12 cellular contexts compared by ENCODE assay signal in genomic region chr7:2921748-2922147, GRCh38.
DNase-seq lines count a peak whose midpoint lies in the region; ATAC-seq and TF ChIP-seq lines count a peak whose summit lies in the region.
"Had no signal": no experiment of that assay in that cellular context is flagged by ENCODE, and none has a peak within 500 bp of the region (broad histone marks: within the 10 kb centered on the region; RNA-seq: fewer than 3 reads in every experiment).

No MANE protein-coding gene starts in this region.

- TF ChIP-seq CTCF in natural killer cell (IDR thresholded peaks at IDR 0.05) (no peak), SK-N-SH (IDR thresholded peaks at IDR 0.05) (peak; percentile 56), hepatocyte (IDR thresholded peaks at IDR 0.05; ENCODE audit: poor library complexity) (peak; percentile 28), ovary (IDR thresholded peaks at IDR 0.05) (no peak)

- H3K79me2 ChIP-seq in SK-N-SH (ENCODE audit: insufficient read depth) = no peaks in the 10 kb centered on the region
- H3K79me2 ChIP-seq in hepatocyte = no peaks in the 10 kb centered on the region

- ATAC-seq in natural killer cell = no peak
- no peak for ATAC-seq in natural killer cell treated with Interleukin-12 subunit alpha and Interleukin-12 subunit beta and Interleukin-15 and Interleukin-18, amount 100 ng/mL, for 72 hours
- ATAC-seq in GM21367 (IDR thresholded peaks at IDR 0.05; ENCODE audit: unreplicated experiment) = no peak

- 35% methylated on average over 7 of the region's 7 CpGs for whole genome bisulfite sequencing in SK-N-SH (ENCODE audit: low lambda C conversion rate)
- 66% methylated on average over 7 of the region's 7 CpGs for WGBS in hepatocyte (ENCODE audit: low lambda C conversion rate, missing lambda C conversion rate)
- WGBS in ovary, 3 donors = 50 to 56% (median 50%) methylated on average over 6 to 7 of the region's 7 CpGs

- H3K9me3 Mint-ChIP-seq in natural killer cell = no peaks in the 10 kb centered on the region
- H3K9me3 Mint-ChIP-seq in natural killer cell treated with Interleukin-12 subunit alpha and Interleukin-12 subunit beta and Interleukin-15 and Interleukin-18, amount 100 ng/mL, for 72 hours = peaks cover 3% of the 10 kb centered on the region
- H3K9me3 Mint-ChIP-seq: CD8-positive, alpha-beta memory T cell had no signal

- POLR2A ChIA-PET in SK-N-SH (lab: Yijun Ruan, JAX) = interaction anchor here (0.7 to 0.8 kb wide), 3 partner anchors 105 to 108 kb away, joined by 3 to 5 read pairs (median 4); no protein-coding TSS in a partner anchor

- no peak overlapping the region for H2AFZ ChIP-seq in SK-N-SH (ENCODE audit: low read depth)
- H2AFZ ChIP-seq in hepatocyte = no peak overlapping the region

- H3K27me3 Mint-ChIP-seq in natural killer cell (ENCODE audit: low read depth in 2 of 2) = no peaks in the 10 kb centered on the region
- no peaks in the 10 kb centered on the region for H3K27me3 Mint-ChIP-seq in natural killer cell treated with Interleukin-12 subunit alpha and Interleukin-12 subunit beta and Interleukin-15 and Interleukin-18, amount 100 ng/mL, for 72 hours

- TF ChIP-seq POLR2A in ovary (IDR thresholded peaks at IDR 0.05) = no peak

- H3K4me2 ChIP-seq in SK-N-SH = no peak overlapping the region
- no peak overlapping the region for H3K4me2 ChIP-seq in hepatocyte

- H3K36me3 Mint-ChIP-seq in natural killer cell = peaks cover 21% of the 10 kb centered on the region
- peaks cover 19% of the 10 kb centered on the region for H3K36me3 Mint-ChIP-seq in natural killer cell treated with Interleukin-12 subunit alpha and Interleukin-12 subunit beta and Interleukin-15 and Interleukin-18, amount 100 ng/mL, for 72 hours

- H3K4me3 Mint-ChIP-seq in natural killer cell = no peak overlapping the region
- no peak overlapping the region for H3K4me3 Mint-ChIP-seq in natural killer cell treated with Interleukin-12 subunit alpha and Interleukin-12 subunit beta and Interleukin-15 and Interleukin-18, amount 100 ng/mL, for 72 hours

- H4K20me1 ChIP-seq in SK-N-SH (ENCODE audit: insufficient read depth) (no peaks in the 10 kb centered on the region), hepatocyte (ENCODE audit: insufficient read depth, poor library complexity, severe bottlenecking) (no peaks in the 10 kb centered on the region)

- peak overlapping the region; percentile 14 to 70 for H3K27ac Mint-ChIP-seq in natural killer cell
- H3K27ac Mint-ChIP-seq in natural killer cell treated with Interleukin-12 subunit alpha and Interleukin-12 subunit beta and Interleukin-15 and Interleukin-18, amount 100 ng/mL, for 72 hours = no peak overlapping the region
- H3K27ac Mint-ChIP-seq: activated T-helper 2 cell treated with anti-CD3 and anti-CD28 coated beads, Interferon-gamma antibody, Interleukin-2, Interleukin-4, amounts not matched to agents 10 μg/mL and 5 μg/mL and 100 μg/mL, durations not matched to agents 14 hours and 24 hours and 36 hours had no signal

- H3K4me3 ChIP-seq in SK-N-SH (ENCODE audit: low read depth in 2 of 2, low read length in 1 of 2) (peak overlapping the region in 1 of 2 experiments; percentile 33; a peak in 1 of 4 replicates), hepatocyte (no peak overlapping the region), ovary (no peak overlapping the region)

- H3K4me1 ChIP-seq in SK-N-SH (ENCODE audit: control insufficient read depth in 1 of 2, insufficient read depth in 2 of 2, low read depth in 1 of 2, low read length in 1 of 2) = peaks cover 0 to 13% of the 10 kb centered on the region in 2 experiments; a peak in 1 of 4 replicates
- H3K4me1 ChIP-seq in hepatocyte (ENCODE audit: insufficient read depth) = no peaks in the 10 kb centered on the region
- peaks cover 4% of the 10 kb centered on the region for H3K4me1 ChIP-seq in ovary (ENCODE audit: insufficient read depth)

- DNase-seq in natural killer cell (no peak), SK-N-SH (peak; percentile 82), hepatocyte (ENCODE audit: low spot score) (no peak), medulla oblongata (ENCODE audit: extremely low spot score) (no peak), ovary (no peak), NCI-H1105 treated with DMSO at 0.1 percent for 48 hours (lab: John Stamatoyannopoulos, UW) (no peak)
- no peak for DNase-seq in natural killer cell treated with Interleukin-12 subunit alpha and Interleukin-12 subunit beta and Interleukin-15 and Interleukin-18, amount 100 ng/mL, for 72 hours (ENCODE audit: low spot score)
- DNase-seq: Karpas-422, NCI-H524 had no signal

- no peaks in the 10 kb centered on the region for H3K9me3 ChIP-seq in SK-N-SH
- H3K9me3 ChIP-seq in hepatocyte (ENCODE audit: low read depth) = no peaks in the 10 kb centered on the region
- no peaks in the 10 kb centered on the region for H3K9me3 ChIP-seq in ovary

- TF ChIP-seq EP300 in SK-N-SH (IDR thresholded peaks at IDR 0.05; ENCODE audit: borderline replicate concordance in 1 of 2, low read depth in 1 of 2, low read length in 1 of 2) (no peak), ovary (IDR thresholded peaks at IDR 0.05) (no peak)

- no peaks in the 10 kb centered on the region for H3K36me3 ChIP-seq in SK-N-SH (replicated peaks in 1 of 2; ENCODE audit: control insufficient read depth in 1 of 2, insufficient read depth in 2 of 2, low read length in 1 of 2)
- no peaks in the 10 kb centered on the region for H3K36me3 ChIP-seq in hepatocyte (replicated peaks; ENCODE audit: insufficient read depth, low read depth)
- H3K36me3 ChIP-seq in ovary = no peaks in the 10 kb centered on the region

- H3K9me2 ChIP-seq in SK-N-SH (no peaks in the 10 kb centered on the region), hepatocyte (replicated peaks; ENCODE audit: insufficient read depth) (no peaks in the 10 kb centered on the region)

- H3K4me1 Mint-ChIP-seq in natural killer cell = peaks cover 0 to 4% of the 10 kb centered on the region in 2 donors
- peaks cover 0 to 12% of the 10 kb centered on the region in 2 donors for H3K4me1 Mint-ChIP-seq in natural killer cell treated with Interleukin-12 subunit alpha and Interleukin-12 subunit beta and Interleukin-15 and Interleukin-18, amount 100 ng/mL, for 72 hours (ENCODE audit: low read depth in 2 of 2)
- H3K4me1 Mint-ChIP-seq: CD8-positive, alpha-beta memory T cell had no signal

- no peak overlapping the region for H3K9ac ChIP-seq in SK-N-SH

- intact Hi-C loops in natural killer cell (cut with micrococcal nuclease) = no loop called here
- intact Hi-C loops in ovary (cut with DNase I) = no loop called here

- peak; percentile 30; the same call in 1 of the 2 replicates for TF ChIP-seq RAD21 in SK-N-SH (IDR thresholded peaks at IDR 0.05; ENCODE audit: low read length)

- H3K27ac ChIP-seq in SK-N-SH (ENCODE audit: low read depth in 2 of 2, low read length in 1 of 2) (no peak overlapping the region), hepatocyte (no peak overlapping the region), ovary (no peak overlapping the region)

- CTCF ChIA-PET in SK-N-SH (lab: Yijun Ruan, JAX) = interaction anchor here (0.7 to 3.0 kb wide), 36 partner anchors 11 to 969 kb away, joined by 3 to 32 read pairs (median 4); no protein-coding TSS in a partner anchor

- no peaks in the 10 kb centered on the region for H3F3A ChIP-seq in SK-N-SH (replicated peaks; ENCODE audit: insufficient read depth)

- H3K27me3 ChIP-seq in SK-N-SH (ENCODE audit: insufficient read depth) (peaks cover 9% of the 10 kb centered on the region; the same call in 1 of the 2 replicates), hepatocyte (no peaks in the 10 kb centered on the region), ovary (no peaks in the 10 kb centered on the region)

TF ChIP-seq in SK-N-SH, 30 proteins besides CTCF, POLR2A, EP300 and RAD21 (continues in another document):
- TF ChIP-seq FOSL2 (IDR thresholded peaks at IDR 0.05; ENCODE audit: borderline replicate concordance, low read depth) = no peak
- TF ChIP-seq POLR2AphosphoS5 (IDR thresholded peaks at IDR 0.05; ENCODE audit: low read depth, low read length) = no peak
- no peak for TF ChIP-seq MXI1 (IDR thresholded peaks at IDR 0.05; ENCODE audit: low read depth, low read length)
- TF ChIP-seq NRF1 (IDR thresholded peaks at IDR 0.05; ENCODE audit: low read depth, low read length) = no peak
- TF ChIP-seq EZH2phosphoT487 (IDR thresholded peaks at IDR 0.05; ENCODE audit: borderline replicate concordance, low read depth) = no peak
- TF ChIP-seq NFIC (IDR thresholded peaks at IDR 0.05; ENCODE audit: borderline replicate concordance) = no peak
- TF ChIP-seq ELF1 (IDR thresholded peaks at IDR 0.05) = no peak
- no peak for TF ChIP-seq FOXM1 (IDR thresholded peaks at IDR 0.05; ENCODE audit: low read depth)
- TF ChIP-seq GABPA (IDR thresholded peaks at IDR 0.05; ENCODE audit: low read depth) = no peak
- TF ChIP-seq SMC3 (IDR thresholded peaks at IDR 0.05; ENCODE audit: low read depth, low read length) = no peak
- TF ChIP-seq, protein P1, sequence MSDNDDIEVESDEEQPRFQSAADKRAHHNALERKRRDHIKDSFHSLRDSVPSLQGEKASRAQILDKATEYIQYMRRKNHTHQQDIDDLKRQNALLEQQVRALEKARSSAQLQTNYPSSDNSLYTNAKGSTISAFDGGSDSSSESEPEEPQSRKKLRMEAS (IDR thresholded peaks at IDR 0.05; ENCODE audit: low read depth) = no peak
- TF ChIP-seq REST (IDR thresholded peaks at IDR 0.05; ENCODE audit: low read depth, low read length) = no peak

Comparison
In these comparisons a context has a peak if more than half of its experiments do, and no peak if none do; other contexts are left out.
1. H3K27ac Mint-ChIP-seq: peak in natural killer cell (2 of 2); none in natural killer cell treated with Interleukin-12 subunit alpha and Interleukin-12 subunit beta and Interleukin-15 and Interleukin-18, amount 100 ng/mL, for 72 hours (0 of 2).
2. CTCF ChIP-seq: peak in SK-N-SH (single experiment) and hepatocyte (single experiment); none in natural killer cell (single experiment) and ovary (0 of 3).